ENCODE assay signal across 1 cellular context in the genomic region with DNA sequence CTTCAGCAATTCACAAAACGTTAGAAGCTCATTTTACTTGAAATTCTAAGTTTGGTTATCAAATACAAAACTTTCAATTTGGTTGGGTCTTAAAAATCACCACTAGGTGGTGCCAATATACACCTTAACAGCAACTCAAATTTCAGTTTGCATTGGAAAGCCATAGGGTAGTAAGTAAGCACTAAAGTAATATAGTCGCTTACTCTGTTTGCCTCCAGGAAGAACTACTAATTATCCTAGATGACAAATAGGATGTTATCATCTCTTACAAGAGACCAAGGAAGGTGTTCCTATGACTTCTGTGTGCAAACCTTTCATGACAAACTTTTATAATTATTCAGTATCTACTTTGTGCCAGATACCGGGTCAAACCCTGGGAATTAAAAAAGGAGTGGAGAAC.
TF ChIP-seq lines count a peak whose summit lies in the region.

No MANE protein-coding gene starts in this region.

TF ChIP-seq in HCT116, 20 proteins besides CTCF, POLR2A, EP300 and RAD21 (continued from another document):
- TF ChIP-seq, protein P1, sequence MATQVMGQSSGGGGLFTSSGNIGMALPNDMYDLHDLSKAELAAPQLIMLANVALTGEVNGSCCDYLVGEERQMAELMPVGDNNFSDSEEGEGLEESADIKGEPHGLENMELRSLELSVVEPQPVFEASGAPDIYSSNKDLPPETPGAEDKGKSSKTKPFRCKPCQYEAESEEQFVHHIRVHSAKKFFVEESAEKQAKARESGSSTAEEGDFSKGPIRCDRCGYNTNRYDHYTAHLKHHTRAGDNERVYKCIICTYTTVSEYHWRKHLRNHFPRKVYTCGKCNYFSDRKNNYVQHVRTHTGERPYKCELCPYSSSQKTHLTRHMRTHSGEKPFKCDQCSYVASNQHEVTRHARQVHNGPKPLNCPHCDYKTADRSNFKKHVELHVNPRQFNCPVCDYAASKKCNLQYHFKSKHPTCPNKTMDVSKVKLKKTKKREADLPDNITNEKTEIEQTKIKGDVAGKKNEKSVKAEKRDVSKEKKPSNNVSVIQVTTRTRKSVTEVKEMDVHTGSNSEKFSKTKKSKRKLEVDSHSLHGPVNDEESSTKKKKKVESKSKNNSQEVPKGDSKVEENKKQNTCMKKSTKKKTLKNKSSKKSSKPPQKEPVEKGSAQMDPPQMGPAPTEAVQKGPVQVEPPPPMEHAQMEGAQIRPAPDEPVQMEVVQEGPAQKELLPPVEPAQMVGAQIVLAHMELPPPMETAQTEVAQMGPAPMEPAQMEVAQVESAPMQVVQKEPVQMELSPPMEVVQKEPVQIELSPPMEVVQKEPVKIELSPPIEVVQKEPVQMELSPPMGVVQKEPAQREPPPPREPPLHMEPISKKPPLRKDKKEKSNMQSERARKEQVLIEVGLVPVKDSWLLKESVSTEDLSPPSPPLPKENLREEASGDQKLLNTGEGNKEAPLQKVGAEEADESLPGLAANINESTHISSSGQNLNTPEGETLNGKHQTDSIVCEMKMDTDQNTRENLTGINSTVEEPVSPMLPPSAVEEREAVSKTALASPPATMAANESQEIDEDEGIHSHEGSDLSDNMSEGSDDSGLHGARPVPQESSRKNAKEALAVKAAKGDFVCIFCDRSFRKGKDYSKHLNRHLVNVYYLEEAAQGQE (IDR thresholded peaks at IDR 0.05; ENCODE audit: low read depth) = no peak
- no peak for TF ChIP-seq JUND (IDR thresholded peaks at IDR 0.05)
- no peak for TF ChIP-seq EZH2phosphoT487 (IDR thresholded peaks at IDR 0.05; ENCODE audit: borderline replicate concordance)
- no peak for TF ChIP-seq POLR2AphosphoS5 (IDR thresholded peaks at IDR 0.05; ENCODE audit: low read depth, low read length)
- TF ChIP-seq TCF7L2 (IDR thresholded peaks at IDR 0.05; ENCODE audit: borderline replicate concordance, extremely low read depth, insufficient read depth, insufficient read length) = no peak
